In the genomic region with DNA sequence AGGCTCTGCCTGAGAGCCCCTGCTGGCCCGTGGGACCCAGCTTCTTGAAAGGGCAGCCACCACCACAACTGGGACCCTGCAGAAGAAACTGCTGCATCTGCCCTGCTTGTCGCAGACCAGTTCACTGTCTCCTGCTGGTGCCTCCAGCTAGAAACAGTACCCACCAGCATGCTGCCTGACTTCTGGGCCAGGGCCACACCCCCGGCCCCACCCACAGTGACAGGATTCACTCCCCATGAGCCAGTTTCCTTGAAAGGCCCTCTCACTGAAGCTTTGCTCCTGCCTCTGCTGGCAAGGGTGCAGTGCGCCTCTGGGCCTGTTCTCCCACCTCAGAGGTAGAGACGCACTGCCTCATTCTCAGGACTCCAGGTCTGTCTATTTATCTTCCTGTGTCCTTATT, we compare ENCODE assay signal across 10 cellular contexts. TPM values are rescaled to one million over a fixed set of nuclear protein-coding genes. Genes with fewer than 3 reads are reported as not detected.
DNase-seq lines count a peak whose midpoint lies in the region; ATAC-seq and TF ChIP-seq lines count a peak whose summit lies in the region.
"Had no signal": no experiment of that assay in that cellular context is flagged by ENCODE, and none has a peak within 500 bp of the region (broad histone marks: within the 10 kb centered on the region; RNA-seq: fewer than 3 reads in every experiment).

No MANE protein-coding gene starts in this region.

- TF ChIP-seq CTCF in 22Rv1 (IDR thresholded peaks at IDR 0.05), result no peak
- no peak for TF ChIP-seq CTCF in CD4-positive, alpha-beta T cell (IDR thresholded peaks at IDR 0.05)
- TF ChIP-seq CTCF in RWPE2 (IDR thresholded peaks at IDR 0.05; ENCODE audit: poor library complexity, severe bottlenecking), result no peak
- no peak for TF ChIP-seq CTCF in mucosa of descending colon (IDR thresholded peaks at IDR 0.05)

- H3K9me3 Mint-ChIP-seq in CD4-positive, alpha-beta T cell, result no peaks in the 10 kb centered on the region

- H3K4me3 Mint-ChIP-seq in CD4-positive, alpha-beta T cell, result no peak overlapping the region

- no peak for DNase-seq in CD4-positive, alpha-beta T cell
- DNase-seq in RWPE2 (ENCODE audit: low spot score) (no peak), mucosa of descending colon (peak; percentile 76 to 84 (median 81)), NCI-H1694 (lab: John Stamatoyannopoulos, UW) (no peak)
- DNase-seq: activated CD8-positive, alpha-beta memory T cell treated with anti-CD3 and anti-CD28 coated beads, Interleukin-2, amount 50 U/mL, for 4 hours; NCI-H446; SIG-M5 had no signal

- peak overlapping the region; percentile 20 for H3K27ac Mint-ChIP-seq in CD4-positive, alpha-beta T cell

- H3K4me3 ChIP-seq in RWPE2 (ENCODE audit: severe bottlenecking) (no peak overlapping the region), mucosa of descending colon (no peak overlapping the region)

- CTCF ChIA-PET in CD4-positive, alpha-beta T cell (lab: Charles Lee), result no interaction called here

- POLR2A ChIA-PET in CD4-positive, alpha-beta T cell (lab: Charles Lee), result no interaction called here

- H3K27me3 Mint-ChIP-seq in CD4-positive, alpha-beta T cell, result no peaks in the 10 kb centered on the region

- H3K36me3 Mint-ChIP-seq in CD4-positive, alpha-beta T cell (ENCODE audit: low read depth), result peaks cover 58% of the 10 kb centered on the region

- H3K4me1 Mint-ChIP-seq in CD4-positive, alpha-beta T cell (ENCODE audit: low read depth), result peaks cover 29% of the 10 kb centered on the region

- H3K27ac ChIP-seq in 22Rv1, result 0 out of 2 replicates have a peak overlapping the region, but pooled peaks have one; percentile 26
- no peak overlapping the region for H3K27ac ChIP-seq in CD4-positive, alpha-beta T cell (ENCODE audit: low read depth, low read length)
- H3K27ac ChIP-seq in RWPE2 (ENCODE audit: poor library complexity, severe bottlenecking), result no peak overlapping the region

- peaks cover 20% of the 10 kb centered on the region for H3K36me3 ChIP-seq in RWPE2 (ENCODE audit: low read depth)
- H3K36me3 ChIP-seq in mucosa of descending colon (ENCODE audit: low read depth), result no peaks in the 10 kb centered on the region

- intact Hi-C loops in CD4-positive, alpha-beta T cell (cut with DNase I, micrococcal nuclease), result no loop called here
- intact Hi-C loops in mucosa of descending colon (cut with DNase I, micrococcal nuclease), result no loop called here

- H3K4me1 ChIP-seq in RWPE2 (ENCODE audit: insufficient read depth, poor library complexity, severe bottlenecking) (peaks cover 5% of the 10 kb centered on the region), mucosa of descending colon (ENCODE audit: low read depth) (peaks cover 44% of the 10 kb centered on the region)

- no peaks in the 10 kb centered on the region for H3K27me3 ChIP-seq in CD4-positive, alpha-beta T cell (ENCODE audit: control insufficient read depth, insufficient read depth, low read length)
- no peaks in the 10 kb centered on the region for H3K27me3 ChIP-seq in RWPE2 (ENCODE audit: insufficient read depth, poor library complexity, severe bottlenecking)

- no peak for ATAC-seq in CD4-positive, alpha-beta T cell (ENCODE audit: poor library complexity)
- peak; percentile 36; the same call in 1 of the 3 replicates for ATAC-seq in RWPE2 (ENCODE audit: low read depth)
- peak; percentile 67 for ATAC-seq in mucosa of descending colon
- no peak for ATAC-seq in HG02970 (IDR thresholded peaks at IDR 0.05; ENCODE audit: low FRiP score, unreplicated experiment)
- no peak for ATAC-seq in GM18867 (IDR thresholded peaks at IDR 0.05; ENCODE audit: unreplicated experiment)

- no peaks in the 10 kb centered on the region for H3K9me3 ChIP-seq in CD4-positive, alpha-beta T cell (ENCODE audit: control insufficient read depth, low read length)
- no peaks in the 10 kb centered on the region for H3K9me3 ChIP-seq in RWPE2 (ENCODE audit: severe bottlenecking)
- no peaks in the 10 kb centered on the region for H3K9me3 ChIP-seq in mucosa of descending colon

RNA-seq across cellular contexts. Expression of gene ANXA11, which starts 32.4 kb away (rescaled TPM):
- 100 to 1,000 TPM; 153 to 159 TPM for total RNA-seq in CD4-positive, alpha-beta T cell
- 100 to 1,000 TPM; 252 to 424 (median 367) TPM for total RNA-seq in mucosa of descending colon

RNA-seq across cellular contexts. Expression of gene PLAC9, which starts 40.4 kb away (rescaled TPM):
- total RNA-seq in CD4-positive, alpha-beta T cell, result not detected
- 10 to 100 TPM in 2 of 3 donors, 1 to 10 TPM in 1; 3.2 to 15.1 (median 11.8) TPM for total RNA-seq in mucosa of descending colon

Comparison
In these comparisons a context has a peak if more than half of its experiments do, and no peak if none do; other contexts are left out.
1. ATAC-seq: peak in RWPE2 (single experiment) and mucosa of descending colon (single experiment); none in CD4-positive, alpha-beta T cell (single experiment), HG02970 (single experiment) and GM18867 (single experiment).
2. DNase-seq: peak in mucosa of descending colon (3 of 3); none in CD4-positive, alpha-beta T cell (0 of 10), RWPE2 (single experiment) and NCI-H1694 (single experiment).
3. RNA of gene PLAC9, which starts 40.4 kb away (total RNA-seq): 3.2 to 15.1 TPM in mucosa of descending colon; not detected in CD4-positive, alpha-beta T cell; every median in the first group is over 4 times any median in the second.